In the genomic region with DNA sequence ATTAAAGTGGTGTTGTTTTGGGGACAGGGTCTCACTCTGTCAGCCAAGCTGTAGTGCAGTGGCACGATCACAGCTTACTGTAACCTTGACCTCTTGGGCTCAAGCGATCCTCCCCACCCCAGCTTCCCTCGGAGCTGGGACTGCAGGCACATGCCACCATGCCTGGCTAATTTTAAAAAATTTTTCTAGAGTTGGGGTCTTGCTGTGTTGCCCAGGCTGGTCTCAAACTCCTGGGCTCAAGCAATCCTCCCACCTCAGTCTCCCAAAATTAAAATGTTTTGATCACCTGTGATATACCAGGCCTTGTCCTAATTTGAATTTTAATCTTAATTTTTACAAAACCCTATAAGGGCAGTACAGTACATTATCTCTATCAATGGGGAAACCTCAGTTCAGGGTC, we compare ENCODE assay signal across 10 cellular contexts. TPM values are rescaled to one million over a fixed set of nuclear protein-coding genes. Genes with fewer than 3 reads are reported as not detected.
"Had no signal": no experiment of that assay in that cellular context is flagged by ENCODE, and none has a peak within 500 bp of the region (broad histone marks: within the 10 kb centered on the region; RNA-seq: fewer than 3 reads in every experiment).

No MANE protein-coding gene starts in this region.

- H3K9ac ChIP-seq: GM23248 had no signal

- FAIRE-seq: K562 had no signal

- H3K4me1 ChIP-seq: HAP-1 had no signal

- H2AFZ ChIP-seq: GM23248 had no signal

- ATAC-seq: HCT116 had no signal

- H3K36me3 ChIP-seq: HAP-1 had no signal

- H3K27ac ChIP-seq: GM23248, HL-60 had no signal

- H3K9me3 ChIP-seq: HAP-1 had no signal

- DNase-seq: GM23248, GOT3, H7, IMR-90, KG1 had no signal

- H3K4me3 ChIP-seq: GM23248, HAP-1, K562 had no signal

RNA-seq across cellular contexts. Expression of a gene that starts 46.4 kb away (rescaled TPM):
- total RNA-seq: GM23248, HT1080, IMR-90, K562 had no signal
- polyA plus RNA-seq: IMR-90 had no signal
